19 cellular contexts compared by ENCODE assay signal in genomic region chr2:48221846-48222516, GRCh38.
DNase-seq lines count a peak whose midpoint lies in the region; ATAC-seq, FAIRE-seq and TF ChIP-seq lines count a peak whose summit lies in the region.
"Had no signal": no experiment of that assay in that cellular context is flagged by ENCODE, and none has a peak within 500 bp of the region (broad histone marks: within the 10 kb centered on the region; RNA-seq: fewer than 3 reads in every experiment).

No MANE protein-coding gene starts in this region.

- no peaks in the 10 kb centered on the region for H3K27me3 ChIP-seq in K562 (ENCODE audit: control insufficient read depth in 2 of 2, insufficient read depth in 2 of 2, low read length in 2 of 2)
- H3K27me3 ChIP-seq: esophagus muscularis mucosa, spleen had no signal

- POLR2A ChIA-PET in K562 (lab: Yijun Ruan, JAX) = interaction anchor here (0.8 to 1.0 kb wide), 2 partner anchors 10 to 17 kb away, joined by 4 read pairs; no protein-coding TSS in a partner anchor

- CTCF ChIA-PET in K562 (lab: Yijun Ruan, JAX; ENCODE audit: low intra/inter-chr PET ratio) = no interaction called here

- peaks cover 0 to 3% of the 10 kb centered on the region in 2 experiments; a peak in 2 of 5 replicates for H3K4me1 ChIP-seq in K562 (replicated peaks in 1 of 2; ENCODE audit: control insufficient read depth in 2 of 2, insufficient read depth in 2 of 2, low read length in 2 of 2)
- peaks cover 5% of the 10 kb centered on the region for H3K4me1 ChIP-seq in mucosa of descending colon (ENCODE audit: low read depth)
- H3K4me1 ChIP-seq: esophagus muscularis mucosa, prostate gland had no signal

- H3K79me2 ChIP-seq in K562 (ENCODE audit: control insufficient read depth, insufficient read depth, low read length) = no peaks in the 10 kb centered on the region

- H3K4me3 ChIP-seq in NB4 (ENCODE audit: low read depth, low read length) = no peak overlapping the region
- no peak overlapping the region for H3K4me3 ChIP-seq in K562
- no peak overlapping the region for H3K4me3 ChIP-seq in mucosa of descending colon
- H3K4me3 ChIP-seq: coronary artery, esophagus muscularis mucosa, prostate gland, spleen had no signal

- no peak for TF ChIP-seq EP300 in K562 (IDR thresholded peaks at IDR 0.05; ENCODE audit: low read length)

- intact Hi-C loops in K562 (cut with micrococcal nuclease) (no loop called here), mucosa of descending colon (cut with DNase I, micrococcal nuclease) (no loop called here)

- in situ Hi-C loops in K562 (cut with MboI) = no loop called here

- 25% methylated on average over 4 of the region's 4 CpGs for WGBS in K562 (ENCODE audit: insufficient coverage, low coverage, missing lambda C conversion rate)

- no peaks in the 10 kb centered on the region for H3K9me1 ChIP-seq in K562 (ENCODE audit: control insufficient read depth, insufficient read depth, low read length)

- H2AFZ ChIP-seq in K562 (ENCODE audit: low read depth, low read length) = no peak overlapping the region

- no peak for TF ChIP-seq RAD21 in K562 (CRISPR knock-in tag; conservative IDR thresholded peaks at IDR 0.05 in 1 of 2, IDR thresholded peaks at IDR 0.05 in 1 of 2)

- no TSS peak for BruUV-seq in K562 (replicated peaks; lab: Mats Ljungman, UMichigan)

- H3K9ac ChIP-seq in K562 (ENCODE audit: insufficient read depth in 1 of 2, low read depth in 2 of 2, low read length in 2 of 2) = no peak overlapping the region

- H3K9me3 ChIP-seq in K562 (replicated peaks; ENCODE audit: control insufficient read depth, insufficient read depth, low read depth, low read length) (no peaks in the 10 kb centered on the region), mucosa of descending colon (no peaks in the 10 kb centered on the region)
- H3K9me3 ChIP-seq: esophagus muscularis mucosa, prostate gland, spleen had no signal

- no peak for FAIRE-seq in K562 (lab: Jason Lieb, UNC)
- FAIRE-seq: astrocyte had no signal

- ATAC-seq in GM18868 (IDR thresholded peaks at IDR 0.05; ENCODE audit: unreplicated experiment) (peak; percentile 50), K562 (no peak), mucosa of descending colon (peak; percentile 37), HG03139 (IDR thresholded peaks at IDR 0.05; ENCODE audit: unreplicated experiment) (no peak)
- ATAC-seq: natural killer cell had no signal

- no peaks in the 10 kb centered on the region for H4K20me1 ChIP-seq in K562 (replicated peaks; ENCODE audit: control insufficient read depth, insufficient read depth, low read length)

- DNase-seq in NB4 (ENCODE audit: low read depth) (peak; percentile 26), K562 (ENCODE audit: extremely low read depth in 1 of 4, low spot score in 3 of 4) (no peak), mucosa of descending colon (no peak), cerebellar nuclear complex (lab: John Stamatoyannopoulos, UW) (no peak), mucosa of gallbladder (ENCODE audit: low spot score) (no peak)
- DNase-seq: activated CD4-positive, alpha-beta T cell treated with anti-CD3 and anti-CD28 coated beads, Interleukin-2, amount 50 U/mL, for 4 hours; activated naive CD4-positive, alpha-beta T cell treated with anti-CD3 and anti-CD28 coated beads, Interleukin-2, amount 50 U/mL, for 16 hours; activated T-cell treated with anti-CD3 and anti-CD28 coated beads, Interleukin-2, amount 50 U/mL, for 1 hour; H7; natural killer cell; NCI-H2029; NCI-H524; spleen had no signal

- no peak for TF ChIP-seq POLR2A in NB4 (IDR thresholded peaks at IDR 0.05; ENCODE audit: extremely low read depth, insufficient read length)
- no peak for TF ChIP-seq POLR2A in K562 (conservative IDR thresholded peaks at IDR 0.05)

- H3K36me3 ChIP-seq in K562 (ENCODE audit: control insufficient read depth, insufficient read depth, low read length) (no peaks in the 10 kb centered on the region), mucosa of descending colon (ENCODE audit: low read depth) (no peaks in the 10 kb centered on the region)
- H3K36me3 ChIP-seq: esophagus muscularis mucosa, prostate gland, spleen had no signal

- no peak for TF ChIP-seq CTCF in NB4 (IDR thresholded peaks at IDR 0.05; ENCODE audit: low read depth, low read length)
- TF ChIP-seq CTCF in K562 (IDR thresholded peaks at IDR 0.05 in 2 of 3, conservative IDR thresholded peaks at IDR 0.05 in 1 of 3; ENCODE audit: insufficient read depth in 2 of 3, low read depth in 1 of 3, low read length in 3 of 3) = no peak
- no peak for TF ChIP-seq CTCF in mucosa of descending colon (IDR thresholded peaks at IDR 0.05)

- H3K4me2 ChIP-seq in K562 (ENCODE audit: insufficient read depth, low read length) = no peak overlapping the region

- no peak overlapping the region for H3K27ac ChIP-seq in K562 (ENCODE audit: extremely low read depth, low read depth, low read length)
- H3K27ac ChIP-seq: coronary artery, esophagus muscularis mucosa, prostate gland had no signal

TF ChIP-seq in K562, 482 proteins besides CTCF, POLR2A, EP300 and RAD21 (continues in another document):
- TF ChIP-seq EWSR1 (IDR thresholded peaks at IDR 0.05; ENCODE audit: borderline replicate concordance, low read depth, partially characterized antibody) (no peak), SRSF1 (IDR thresholded peaks at IDR 0.05; ENCODE audit: low read depth, low read length) (no peak), TAF15 (IDR thresholded peaks at IDR 0.05; ENCODE audit: low read depth, low read length) (no peak), POLR2H (tag; IDR thresholded peaks at IDR 0.05; ENCODE audit: low read depth) (no peak), SIN3A (IDR thresholded peaks at IDR 0.05; ENCODE audit: borderline replicate concordance in 2 of 2, control insufficient read depth in 1 of 2, low read depth in 2 of 2, low read length in 2 of 2) (no peak), GATA2 (CRISPR knock-in tag; IDR thresholded peaks at IDR 0.05) (no peak), RBM17 (IDR thresholded peaks at IDR 0.05; ENCODE audit: borderline replicate concordance, low read depth, low read length) (no peak), HNRNPUL1 (IDR thresholded peaks at IDR 0.05; ENCODE audit: low read length) (no peak), ZNF766 (CRISPR knock-in tag; conservative IDR thresholded peaks at IDR 0.05) (no peak), ZBTB1 (CRISPR knock-in tag; IDR thresholded peaks at IDR 0.05; ENCODE audit: borderline replicate concordance, low read depth) (no peak), PHF20 (IDR thresholded peaks at IDR 0.05; ENCODE audit: partially characterized antibody) (no peak), PURB (CRISPR knock-in tag; IDR thresholded peaks at IDR 0.05; ENCODE audit: low read depth) (no peak), ZNF785 (CRISPR knock-in tag; IDR thresholded peaks at IDR 0.05) (no peak), PPARD (CRISPR knock-in tag; IDR thresholded peaks at IDR 0.05) (no peak), MECOM (CRISPR knock-in tag; IDR thresholded peaks at IDR 0.05) (no peak), NBN (IDR thresholded peaks at IDR 0.05; ENCODE audit: low read depth) (no peak), IRF9 (tag; IDR thresholded peaks at IDR 0.05) (no peak), ZNF134 (CRISPR knock-in tag; conservative IDR thresholded peaks at IDR 0.05) (no peak), ZNF584 (CRISPR knock-in tag; IDR thresholded peaks at IDR 0.05; ENCODE audit: low read depth) (no peak), KDM2B (CRISPR knock-in tag; IDR thresholded peaks at IDR 0.05) (no peak), KLF13 (tag; IDR thresholded peaks at IDR 0.05; ENCODE audit: borderline replicate concordance, low read depth) (no peak), ARID1B (IDR thresholded peaks at IDR 0.05) (0 out of 2 replicates have a peak, but pooled peaks have one; percentile 46)
- TF ChIP-seq, protein P1, sequence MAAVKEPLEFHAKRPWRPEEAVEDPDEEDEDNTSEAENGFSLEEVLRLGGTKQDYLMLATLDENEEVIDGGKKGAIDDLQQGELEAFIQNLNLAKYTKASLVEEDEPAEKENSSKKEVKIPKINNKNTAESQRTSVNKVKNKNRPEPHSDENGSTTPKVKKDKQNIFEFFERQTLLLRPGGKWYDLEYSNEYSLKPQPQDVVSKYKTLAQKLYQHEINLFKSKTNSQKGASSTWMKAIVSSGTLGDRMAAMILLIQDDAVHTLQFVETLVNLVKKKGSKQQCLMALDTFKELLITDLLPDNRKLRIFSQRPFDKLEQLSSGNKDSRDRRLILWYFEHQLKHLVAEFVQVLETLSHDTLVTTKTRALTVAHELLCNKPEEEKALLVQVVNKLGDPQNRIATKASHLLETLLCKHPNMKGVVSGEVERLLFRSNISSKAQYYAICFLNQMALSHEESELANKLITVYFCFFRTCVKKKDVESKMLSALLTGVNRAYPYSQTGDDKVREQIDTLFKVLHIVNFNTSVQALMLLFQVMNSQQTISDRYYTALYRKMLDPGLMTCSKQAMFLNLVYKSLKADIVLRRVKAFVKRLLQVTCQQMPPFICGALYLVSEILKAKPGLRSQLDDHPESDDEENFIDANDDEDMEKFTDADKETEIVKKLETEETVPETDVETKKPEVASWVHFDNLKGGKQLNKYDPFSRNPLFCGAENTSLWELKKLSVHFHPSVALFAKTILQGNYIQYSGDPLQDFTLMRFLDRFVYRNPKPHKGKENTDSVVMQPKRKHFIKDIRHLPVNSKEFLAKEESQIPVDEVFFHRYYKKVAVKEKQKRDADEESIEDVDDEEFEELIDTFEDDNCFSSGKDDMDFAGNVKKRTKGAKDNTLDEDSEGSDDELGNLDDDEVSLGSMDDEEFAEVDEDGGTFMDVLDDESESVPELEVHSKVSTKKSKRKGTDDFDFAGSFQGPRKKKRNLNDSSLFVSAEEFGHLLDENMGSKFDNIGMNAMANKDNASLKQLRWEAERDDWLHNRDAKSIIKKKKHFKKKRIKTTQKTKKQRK (IDR thresholded peaks at IDR 0.05; ENCODE audit: borderline replicate concordance, low read depth, low read length) = no peak
- TF ChIP-seq, protein P2, sequence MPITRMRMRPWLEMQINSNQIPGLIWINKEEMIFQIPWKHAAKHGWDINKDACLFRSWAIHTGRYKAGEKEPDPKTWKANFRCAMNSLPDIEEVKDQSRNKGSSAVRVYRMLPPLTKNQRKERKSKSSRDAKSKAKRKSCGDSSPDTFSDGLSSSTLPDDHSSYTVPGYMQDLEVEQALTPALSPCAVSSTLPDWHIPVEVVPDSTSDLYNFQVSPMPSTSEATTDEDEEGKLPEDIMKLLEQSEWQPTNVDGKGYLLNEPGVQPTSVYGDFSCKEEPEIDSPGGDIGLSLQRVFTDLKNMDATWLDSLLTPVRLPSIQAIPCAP (CRISPR knock-in tag; IDR thresholded peaks at IDR 0.05; ENCODE audit: borderline replicate concordance) = no peak

Comparison
In these comparisons a context has a peak if more than half of its experiments do, and no peak if none do; other contexts are left out.
1. ATAC-seq: peak in GM18868 (single experiment) and mucosa of descending colon (single experiment); none in K562 (single experiment) and HG03139 (single experiment).